ENCODE assay signal across 1 cellular context in genomic region chr20:50014570-50015562, GRCh38.
TF ChIP-seq lines count a peak whose summit lies in the region.

No MANE protein-coding gene starts in this region.

TF ChIP-seq in HEK293, 187 proteins besides CTCF, POLR2A, EP300 and RAD21 (continued from another document):
- 0 out of 2 replicates have a peak, but pooled peaks have one; percentile 45 for TF ChIP-seq ZNF18 (tag by site-specific recombination; IDR thresholded peaks at IDR 0.05)
